17 cellular contexts compared by ENCODE assay signal in genomic region chr5:112795944-112796678, GRCh38. TPM values are rescaled to one million over a fixed set of nuclear protein-coding genes. Genes with fewer than 3 reads are reported as not detected.
A peak's percentile ranks its signal among the peaks of the same experiment; 100 is the strongest.
DNase-seq lines count a peak whose midpoint lies in the region; ATAC-seq, FAIRE-seq and TF ChIP-seq lines count a peak whose summit lies in the region.
"Had no signal": no experiment of that assay in that cellular context is flagged by ENCODE, and none has a peak within 500 bp of the region (broad histone marks: within the 10 kb centered on the region; RNA-seq: fewer than 3 reads in every experiment).

No MANE protein-coding gene starts in this region.

- in situ Hi-C loops in K562 (cut with MboI) = no loop called here

- no peaks in the 10 kb centered on the region for H3K27me3 Mint-ChIP-seq in activated CD8-positive, alpha-beta T cell treated with anti-CD3 and anti-CD28 coated beads for 36 hours
- H3K27me3 Mint-ChIP-seq in activated CD8-positive, alpha-beta T cell treated with anti-CD3 and anti-CD28 coated beads, Interleukin-2, amount 10 ng/mL, durations not matched to agents 7 days and 5 days (ENCODE audit: low read depth) = no peaks in the 10 kb centered on the region
- no peaks in the 10 kb centered on the region for H3K27me3 Mint-ChIP-seq in stimulated activated memory B cell treated with anti-CD40 and anti-IgM and Interleukin-4, amounts not matched to agents 10 μg/mL and 1 μg/mL and 100 μg/mL, for 72 hours
- H3K27me3 Mint-ChIP-seq: IgD-negative memory B cell had no signal

- no peak overlapping the region for H3K4me3 Mint-ChIP-seq in activated CD8-positive, alpha-beta T cell treated with anti-CD3 and anti-CD28 coated beads for 36 hours
- no peak overlapping the region for H3K4me3 Mint-ChIP-seq in activated CD8-positive, alpha-beta T cell treated with anti-CD3 and anti-CD28 coated beads, Interleukin-2, amount 10 ng/mL, durations not matched to agents 7 days and 5 days
- peak overlapping the region; percentile 18 for H3K4me3 Mint-ChIP-seq in stimulated activated memory B cell treated with anti-CD40 and anti-IgM and Interleukin-4, amounts not matched to agents 10 μg/mL and 1 μg/mL and 100 μg/mL, for 72 hours

- peaks cover 13% of the 10 kb centered on the region for H3K36me3 Mint-ChIP-seq in activated CD8-positive, alpha-beta T cell treated with anti-CD3 and anti-CD28 coated beads for 36 hours (ENCODE audit: low read depth)
- peaks cover 14% of the 10 kb centered on the region for H3K36me3 Mint-ChIP-seq in activated CD8-positive, alpha-beta T cell treated with anti-CD3 and anti-CD28 coated beads, Interleukin-2, amount 10 ng/mL, durations not matched to agents 7 days and 5 days (ENCODE audit: low read depth)
- peaks cover 45% of the 10 kb centered on the region for H3K36me3 Mint-ChIP-seq in stimulated activated memory B cell treated with anti-CD40 and anti-IgM and Interleukin-4, amounts not matched to agents 10 μg/mL and 1 μg/mL and 100 μg/mL, for 72 hours

- DNase-seq in activated CD8-positive, alpha-beta T cell treated with anti-CD3 and anti-CD28 coated beads for 36 hours = no peak
- no peak for DNase-seq in activated CD8-positive, alpha-beta T cell treated with anti-CD3 and anti-CD28 coated beads, Interleukin-2, amount 10 ng/mL, durations not matched to agents 7 days and 5 days
- DNase-seq in NCI-H146 treated with DMSO at 0.1 percent for 48 hours (lab: John Stamatoyannopoulos, UW; ENCODE audit: unreplicated experiment) (peak; percentile 86), K562 (ENCODE audit: extremely low read depth in 1 of 4, low spot score in 3 of 4) (peak in 2 of 4 experiments; percentile 16 to 39), foreskin keratinocyte (no peak)
- DNase-seq: activated CD4-positive, alpha-beta T cell treated with anti-CD3 and anti-CD28 coated beads for 1 hour; activated gamma-delta T cell; gastrocnemius medialis; NCI-H2171 treated with DMSO at 0.1 percent for 48 hours; pancreas; stimulated activated CD4-positive, alpha-beta T cell treated with anti-CD3 and anti-CD28 coated beads, Interleukin-1b, Interleukin-23, amount 100 ng/mL, for 48 hours had no signal

- H3K27me3 ChIP-seq in K562 (ENCODE audit: control insufficient read depth in 2 of 2, insufficient read depth in 2 of 2, low read length in 2 of 2) (no peaks in the 10 kb centered on the region), foreskin keratinocyte (no peaks in the 10 kb centered on the region)
- H3K27me3 ChIP-seq: gastrocnemius medialis, pancreas had no signal

- H3K9me3 Mint-ChIP-seq in activated CD8-positive, alpha-beta T cell treated with anti-CD3 and anti-CD28 coated beads for 36 hours = no peaks in the 10 kb centered on the region
- H3K9me3 Mint-ChIP-seq in activated CD8-positive, alpha-beta T cell treated with anti-CD3 and anti-CD28 coated beads, Interleukin-2, amount 10 ng/mL, durations not matched to agents 7 days and 5 days (ENCODE audit: insufficient read depth) = no peaks in the 10 kb centered on the region
- H3K9me3 Mint-ChIP-seq in stimulated activated memory B cell treated with anti-CD40 and anti-IgM and Interleukin-4, amounts not matched to agents 10 μg/mL and 1 μg/mL and 100 μg/mL, for 72 hours = no peaks in the 10 kb centered on the region
- H3K9me3 Mint-ChIP-seq: IgD-negative memory B cell had no signal

- H3K9me1 ChIP-seq in K562 (ENCODE audit: control insufficient read depth, insufficient read depth, low read length) = no peaks in the 10 kb centered on the region

- no peaks in the 10 kb centered on the region for H3K79me2 ChIP-seq in K562 (ENCODE audit: control insufficient read depth, insufficient read depth, low read length)

- FAIRE-seq in K562 (lab: Jason Lieb, UNC) = peak; percentile 23
- FAIRE-seq: A204.1, colon had no signal

- WGBS in K562 (ENCODE audit: insufficient coverage, low coverage, missing lambda C conversion rate) = 22% methylated on average over 2 of the region's 2 CpGs

- peaks cover 4% of the 10 kb centered on the region for H3K4me1 Mint-ChIP-seq in activated CD8-positive, alpha-beta T cell treated with anti-CD3 and anti-CD28 coated beads for 36 hours (ENCODE audit: low read depth)
- H3K4me1 Mint-ChIP-seq in activated CD8-positive, alpha-beta T cell treated with anti-CD3 and anti-CD28 coated beads, Interleukin-2, amount 10 ng/mL, durations not matched to agents 7 days and 5 days (ENCODE audit: low read depth) = no peaks in the 10 kb centered on the region
- H3K4me1 Mint-ChIP-seq in stimulated activated memory B cell treated with anti-CD40 and anti-IgM and Interleukin-4, amounts not matched to agents 10 μg/mL and 1 μg/mL and 100 μg/mL, for 72 hours = peaks cover 29% of the 10 kb centered on the region

- H3K4me1 ChIP-seq in K562 (replicated peaks in 1 of 2; ENCODE audit: control insufficient read depth in 2 of 2, insufficient read depth in 2 of 2, low read length in 2 of 2) = peaks cover 0 to 13% of the 10 kb centered on the region in 2 experiments; a peak in 4 of 5 replicates
- no peaks in the 10 kb centered on the region for H3K4me1 ChIP-seq in foreskin keratinocyte
- H3K4me1 ChIP-seq: gastrocnemius medialis, pancreas had no signal

- no peak for TF ChIP-seq EP300 in K562 (IDR thresholded peaks at IDR 0.05; ENCODE audit: low read length)

- no peak overlapping the region for H2AFZ ChIP-seq in K562 (ENCODE audit: low read depth, low read length)

- no peaks in the 10 kb centered on the region for H4K20me1 ChIP-seq in K562 (replicated peaks; ENCODE audit: control insufficient read depth, insufficient read depth, low read length)

- H3K4me3 ChIP-seq in K562 = no peak overlapping the region
- H3K4me3 ChIP-seq: gastrocnemius medialis, pancreas had no signal

- H3K27ac Mint-ChIP-seq in activated CD8-positive, alpha-beta T cell treated with anti-CD3 and anti-CD28 coated beads for 36 hours = peak overlapping the region; percentile 56
- H3K27ac Mint-ChIP-seq in activated CD8-positive, alpha-beta T cell treated with anti-CD3 and anti-CD28 coated beads, Interleukin-2, amount 10 ng/mL, durations not matched to agents 7 days and 5 days = no peak overlapping the region
- H3K27ac Mint-ChIP-seq in stimulated activated memory B cell treated with anti-CD40 and anti-IgM and Interleukin-4, amounts not matched to agents 10 μg/mL and 1 μg/mL and 100 μg/mL, for 72 hours = peak overlapping the region; percentile 64

- ATAC-seq in activated CD8-positive, alpha-beta T cell treated with anti-CD3 and anti-CD28 coated beads for 36 hours = no peak
- ATAC-seq in activated CD8-positive, alpha-beta T cell treated with anti-CD3 and anti-CD28 coated beads, Interleukin-2, amount 10 ng/mL, durations not matched to agents 7 days and 5 days = no peak
- ATAC-seq in K562 = peak; percentile 53
- peak; percentile 81 for ATAC-seq in stimulated activated memory B cell treated with anti-CD40 and anti-IgM and Interleukin-4, amounts not matched to agents 10 μg/mL and 1 μg/mL and 100 μg/mL, for 72 hours
- no peak for ATAC-seq in foreskin keratinocyte
- no peak for ATAC-seq in GM21367 (IDR thresholded peaks at IDR 0.05; ENCODE audit: unreplicated experiment)
- ATAC-seq in HG02970 (IDR thresholded peaks at IDR 0.05; ENCODE audit: low FRiP score, unreplicated experiment) = no peak
- ATAC-seq: gastrocnemius medialis, pancreas had no signal

- H3K9me3 ChIP-seq in K562 (replicated peaks; ENCODE audit: control insufficient read depth, insufficient read depth, low read depth, low read length) = no peaks in the 10 kb centered on the region
- H3K9me3 ChIP-seq: gastrocnemius medialis, pancreas had no signal

- H3K27ac ChIP-seq in K562 (ENCODE audit: extremely low read depth, low read depth, low read length) (peak overlapping the region; percentile 50; the same call in 2 of the 3 replicates), foreskin keratinocyte (no peak overlapping the region)
- H3K27ac ChIP-seq: gastrocnemius medialis, pancreas had no signal

- peak overlapping the region in 1 of 2 experiments; percentile 13; a peak in 1 of 4 replicates for H3K9ac ChIP-seq in K562 (ENCODE audit: insufficient read depth in 1 of 2, low read depth in 2 of 2, low read length in 2 of 2)

- POLR2A ChIA-PET in activated CD8-positive, alpha-beta T cell treated with anti-CD3 and anti-CD28 coated beads for 36 hours (lab: Charles Lee) = interaction anchor here (0.6 kb wide), 1 partner anchor 319 kb away, joined by 3 read pairs; no protein-coding TSS in a partner anchor
- POLR2A ChIA-PET in activated CD8-positive, alpha-beta T cell treated with anti-CD3 and anti-CD28 coated beads, Interleukin-2, amount 10 ng/mL, durations not matched to agents 7 days and 5 days (lab: Charles Lee) = no interaction called here
- POLR2A ChIA-PET in K562 (lab: Yijun Ruan, JAX) = interaction anchor here (0.6 kb wide), 1 partner anchor 16 kb away, joined by 4 read pairs; no protein-coding TSS in a partner anchor

- TF ChIP-seq POLR2A in K562 (conservative IDR thresholded peaks at IDR 0.05) = no peak

- BruUV-seq in K562 (replicated peaks; lab: Mats Ljungman, UMichigan) = no TSS peak

- H3K36me3 ChIP-seq in K562 (ENCODE audit: control insufficient read depth, insufficient read depth, low read length) = peaks cover 54% of the 10 kb centered on the region; the same call in 2 of the 3 replicates

- no peak for TF ChIP-seq RAD21 in K562 (CRISPR knock-in tag; conservative IDR thresholded peaks at IDR 0.05 in 1 of 2, IDR thresholded peaks at IDR 0.05 in 1 of 2)

- H3K4me2 ChIP-seq in K562 (ENCODE audit: insufficient read depth, low read length) = peak overlapping the region; percentile 19; the same call in 1 of the 2 replicates

- CTCF ChIA-PET in activated CD8-positive, alpha-beta T cell treated with anti-CD3 and anti-CD28 coated beads for 36 hours (lab: Charles Lee) = interaction anchor here (1.1 kb wide), 1 partner anchor 53 kb away, joined by 3 read pairs; no protein-coding TSS in a partner anchor
- CTCF ChIA-PET in activated CD8-positive, alpha-beta T cell treated with anti-CD3 and anti-CD28 coated beads, Interleukin-2, amount 10 ng/mL, durations not matched to agents 7 days and 5 days (lab: Charles Lee) = interaction anchor here (1.1 kb wide), 1 partner anchor 17 kb away, joined by 3 read pairs; no protein-coding TSS in a partner anchor
- CTCF ChIA-PET in K562 (lab: Yijun Ruan, JAX; ENCODE audit: low intra/inter-chr PET ratio) = no interaction called here

- intact Hi-C loops in activated CD8-positive, alpha-beta T cell treated with anti-CD3 and anti-CD28 coated beads for 36 hours (cut with micrococcal nuclease) = no loop called here
- intact Hi-C loops in K562 (cut with micrococcal nuclease) = no loop called here

- TF ChIP-seq CTCF in activated CD8-positive, alpha-beta T cell treated with anti-CD3 and anti-CD28 coated beads for 36 hours (IDR thresholded peaks at IDR 0.05) = no peak
- no peak for TF ChIP-seq CTCF in K562 (IDR thresholded peaks at IDR 0.05 in 2 of 3, conservative IDR thresholded peaks at IDR 0.05 in 1 of 3; ENCODE audit: insufficient read depth in 2 of 3, low read depth in 1 of 3, low read length in 3 of 3)
- TF ChIP-seq CTCF in foreskin keratinocyte (conservative IDR thresholded peaks at IDR 0.05) = no peak

RNA-seq across cellular contexts. Expression of gene APC, which starts 58.4 kb away (rescaled TPM):
- total RNA-seq in activated CD8-positive, alpha-beta T cell treated with anti-CD3 and anti-CD28 coated beads for 36 hours = 10 to 100 TPM; 18.7 to 19.0 TPM
- 10 to 100 TPM; 21.5 to 24.5 TPM for total RNA-seq in activated CD8-positive, alpha-beta T cell treated with anti-CD3 and anti-CD28 coated beads, Interleukin-2, amount 10 ng/mL, durations not matched to agents 7 days and 5 days
- 35.7 and 76.1 TPM in 2 replicates for total RNA-seq in K562 (2011; cell fraction: chromatin; rRNA removed; ENCODE audit: low replicate concordance)
- 25.2 and 36.2 TPM in 2 replicates for total RNA-seq in K562 (2011; cell fraction: nucleolus; rRNA removed)
- 42.7 and 58.9 TPM in 2 replicates for total RNA-seq in K562 (2011; cell fraction: nucleoplasm; rRNA removed)
- total RNA-seq in K562 (2014; rRNA removed) (24.3 and 25.5 TPM in 2 replicates), K562 (2014; rRNA removed; fragmentation: Illumina TruSeq; extraction: Trizol) (23.8 and 29.3 TPM in 2 replicates), K562 (2015; rRNA removed; fragmentation: Illumina TruSeq; extraction: Trizol) (29.1 and 29.5 TPM in 2 replicates), K562 (2021) (27.3 and 27.6 TPM in 2 replicates), foreskin keratinocyte (25.7 and 26.6 TPM in 2 replicates)
- polyA plus RNA-seq in K562 (2011; rRNA removed) (11.8 and 15.4 TPM in 2 replicates), K562 (2014; fragmentation: Illumina TruSeq; extraction: Trizol) (14.8 and 15.4 TPM in 2 replicates), K562 (2014; fragmentation: Nextera tagmentation; extraction: Ambion mirVana) (1 to 10 TPM; 5.7 to 9.3 TPM), K562 (2014; rRNA removed) (8.9 and 10.9 TPM in 2 replicates), foreskin keratinocyte (1.5 and 1.7 TPM in 2 replicates)
- 5.1 and 5.9 TPM in 2 replicates for polyA plus RNA-seq in K562 (2011; cell fraction: cytosol; rRNA removed)
- 16.5 and 25.8 TPM in 2 replicates for polyA plus RNA-seq in K562 (2011; cell fraction: nucleus; rRNA removed)
- 7.5 and 10.9 TPM in 2 replicates for polyA plus RNA-seq in K562 (2012)
- polyA minus RNA-seq in K562 (2011; rRNA and poly(A)+ RNA removed) = 76.0 and 81.2 TPM in 2 replicates
- polyA minus RNA-seq in K562 (2011; cell fraction: cytosol; rRNA and poly(A)+ RNA removed) = 20.0 and 24.2 TPM in 2 replicates
- polyA minus RNA-seq in K562 (2011; cell fraction: nucleus; rRNA and poly(A)+ RNA removed) = 52.5 and 71.9 TPM in 2 replicates

Comparison
In these comparisons a context has a peak if more than half of its experiments do, and no peak if none do; other contexts are left out.
1. ATAC-seq: peak in K562 (single experiment) and stimulated activated memory B cell treated with anti-CD40 and anti-IgM and Interleukin-4, amounts not matched to agents 10 μg/mL and 1 μg/mL and 100 μg/mL, for 72 hours (single experiment); none in activated CD8-positive, alpha-beta T cell treated with anti-CD3 and anti-CD28 coated beads for 36 hours (single experiment), activated CD8-positive, alpha-beta T cell treated with anti-CD3 and anti-CD28 coated beads, Interleukin-2, amount 10 ng/mL, durations not matched to agents 7 days and 5 days (single experiment), foreskin keratinocyte (single experiment), GM21367 (single experiment) and HG02970 (single experiment).